8 cellular contexts compared by ENCODE assay signal in the genomic region with DNA sequence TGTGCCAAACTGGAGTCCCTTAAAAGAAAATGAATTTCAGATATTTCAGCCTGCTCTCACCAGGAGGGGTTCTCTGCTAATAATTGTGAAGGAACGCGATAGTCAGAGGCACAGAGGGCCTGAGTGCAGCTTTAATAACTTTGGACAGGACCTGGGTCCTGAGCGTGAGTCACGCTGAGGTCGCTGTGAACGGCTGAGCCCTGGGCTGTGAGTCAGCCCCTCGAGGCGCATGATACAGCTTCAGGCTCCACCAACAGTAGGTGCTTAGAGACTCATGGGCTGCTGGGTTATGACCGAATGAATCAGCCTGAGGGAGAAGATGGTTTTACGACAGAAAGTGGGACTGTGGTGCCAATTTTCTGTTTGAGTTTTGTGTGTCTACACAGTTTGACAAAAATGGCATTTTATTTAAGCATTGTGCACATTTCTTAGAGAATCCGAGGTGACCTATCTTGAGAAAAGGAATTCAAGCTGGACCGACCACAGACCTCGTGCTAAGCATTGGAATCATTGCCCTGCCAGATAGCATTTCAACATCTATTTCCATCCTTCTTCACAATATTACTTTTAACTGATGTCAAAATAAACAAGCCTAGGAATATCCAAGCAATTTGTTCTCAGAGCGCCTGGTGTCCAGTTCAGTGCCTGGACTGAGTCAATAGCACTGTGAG.
DNase-seq lines count a peak whose midpoint lies in the region; ATAC-seq and TF ChIP-seq lines count a peak whose summit lies in the region.

No MANE protein-coding gene starts in this region.

- no peaks in the 10 kb centered on the region for H3K4me1 ChIP-seq in H9 (ENCODE audit: insufficient read depth, low read length)
- H3K4me1 ChIP-seq in adrenal gland (replicated peaks in 1 of 2) = no peaks in the 10 kb centered on the region
- no peaks in the 10 kb centered on the region for H3K4me1 ChIP-seq in smooth muscle cell (ENCODE audit: low read depth)
- no peaks in the 10 kb centered on the region for H3K4me1 ChIP-seq in HAP-1
- no peaks in the 10 kb centered on the region for H3K4me1 ChIP-seq in effector memory CD4-positive, alpha-beta T cell (ENCODE audit: control insufficient read depth, insufficient read depth, low read length, poor library complexity, severe bottlenecking)

- H3K79me2 ChIP-seq in H9 (ENCODE audit: insufficient read depth, low read length) = no peaks in the 10 kb centered on the region
- H3K79me2 ChIP-seq in smooth muscle cell (ENCODE audit: low read depth) = no peaks in the 10 kb centered on the region

- H2BK12ac ChIP-seq in H9 (ENCODE audit: insufficient read length, low read depth, low read length) = no peak overlapping the region

- DNase-seq in H9 (no peak), adrenal gland (peak; percentile 82 to 96 (median 94)), left ventricle myocardium superior (peak; percentile 83), smooth muscle cell (lab: John Stamatoyannopoulos, UW; ENCODE audit: unreplicated experiment) (peak; percentile 34), HAP-1 (ENCODE audit: low spot score in 2 of 2) (no peak), NCI-H2227 treated with DMSO at 0.1 percent for 48 hours (lab: John Stamatoyannopoulos, UW) (no peak), SHP77 treated with DMSO at 0.1 percent for 48 hours (lab: John Stamatoyannopoulos, UW) (no peak)
- DNase-seq in effector memory CD4-positive, alpha-beta T cell = no peak

- no peak overlapping the region for H3K56ac ChIP-seq in H9 (ENCODE audit: insufficient read length, low read depth, low read length)

- TF ChIP-seq CTCF in H9 (conservative IDR thresholded peaks at IDR 0.05) = no peak
- peak in 1 of 6 experiments; percentile 5 for TF ChIP-seq CTCF in adrenal gland (IDR thresholded peaks at IDR 0.05)
- TF ChIP-seq CTCF in smooth muscle cell (IDR thresholded peaks at IDR 0.05; ENCODE audit: borderline replicate concordance, insufficient read depth, poor library complexity, severe bottlenecking) = no peak

- H3K4ac ChIP-seq in H9 (ENCODE audit: low read depth, low read length) = no peak overlapping the region

- no peak overlapping the region for H2AFZ ChIP-seq in H9 (ENCODE audit: low read length)
- H2AFZ ChIP-seq in smooth muscle cell (ENCODE audit: low read depth) = no peak overlapping the region

- H4K5ac ChIP-seq in H9 (ENCODE audit: insufficient read length, low read depth, low read length) = no peak overlapping the region

- H3K9ac ChIP-seq in H9 (ENCODE audit: extremely low read depth, insufficient read length, low read length) (no peak overlapping the region), smooth muscle cell (ENCODE audit: low read depth) (peak overlapping the region; percentile 47)

- H3K18ac ChIP-seq in H9 (ENCODE audit: insufficient read length, low read depth, low read length) = no peak overlapping the region

- no peak overlapping the region for H3T11ph ChIP-seq in H9 (ENCODE audit: low read length)

- H3K27ac ChIP-seq in H9 (ENCODE audit: insufficient read length, low read depth, low read length) = no peak overlapping the region
- H3K27ac ChIP-seq in adrenal gland = peak overlapping the region in 4 of 5 donors; percentile 14 to 82 (median 48)
- peak overlapping the region; percentile 86 for H3K27ac ChIP-seq in smooth muscle cell (ENCODE audit: low read depth)
- no peak overlapping the region for H3K27ac ChIP-seq in effector memory CD4-positive, alpha-beta T cell (ENCODE audit: insufficient read depth, low read length, poor library complexity, severe bottlenecking)

- no peaks in the 10 kb centered on the region for H3K27me3 Mint-ChIP-seq in H9 (ENCODE audit: low read depth)

- peaks cover 0 to 4% (median 0%) of the 10 kb centered on the region in 3 experiments; a peak in 2 of 7 replicates for H3K36me3 Mint-ChIP-seq in H9 (ENCODE audit: insufficient read depth in 1 of 3, low read depth in 3 of 3)

- in situ Hi-C loops in HAP-1 (cut with MboI; ENCODE audit: low sequenced_read_pairs) = no loop called here

- peaks cover 0 to 3% of the 10 kb centered on the region in 2 experiments; a peak in 1 of 4 replicates for H3K4me1 Mint-ChIP-seq in H9

- no peaks in the 10 kb centered on the region for H3K27me3 ChIP-seq in H9 (ENCODE audit: insufficient read depth, low read length)
- H3K27me3 ChIP-seq in adrenal gland = no peaks in the 10 kb centered on the region
- no peaks in the 10 kb centered on the region for H3K27me3 ChIP-seq in smooth muscle cell (ENCODE audit: low read depth)
- H3K27me3 ChIP-seq in HAP-1 (ENCODE audit: low read depth) = no peaks in the 10 kb centered on the region
- H3K27me3 ChIP-seq in effector memory CD4-positive, alpha-beta T cell (replicated peaks; ENCODE audit: control insufficient read depth, insufficient read depth, low read length, poor library complexity, severe bottlenecking) = no peaks in the 10 kb centered on the region

- H3K9me3 ChIP-seq in H9 (ENCODE audit: control insufficient read depth, low read depth, low read length) (no peaks in the 10 kb centered on the region), adrenal gland (replicated peaks in 1 of 3) (no peaks in the 10 kb centered on the region), smooth muscle cell (replicated peaks; ENCODE audit: low read depth) (no peaks in the 10 kb centered on the region), HAP-1 (no peaks in the 10 kb centered on the region)
- no peaks in the 10 kb centered on the region for H3K9me3 ChIP-seq in effector memory CD4-positive, alpha-beta T cell (ENCODE audit: control insufficient read depth, low read length)

- peak; percentile 95 for ATAC-seq in left ventricle myocardium superior

- no CpG with 5 or more reads among the region's 14 CpGs for WGBS in H9 (ENCODE audit: extremely low coverage, insufficient read length, low lambda C conversion rate)
- 34 to 58% (median 45%) methylated on average over 12 to 14 of the region's 14 CpGs for WGBS in adrenal gland, 4 donors
- 15% methylated on average over 14 of the region's 14 CpGs for WGBS in smooth muscle cell (ENCODE audit: low lambda C conversion rate)

- peak in 1 of 2 donors; percentile 16 for TF ChIP-seq POLR2A in adrenal gland (IDR thresholded peaks at IDR 0.05)

- no peaks in the 10 kb centered on the region for H4K20me1 ChIP-seq in H9 (ENCODE audit: control insufficient read depth, insufficient read depth, insufficient read length)
- H4K20me1 ChIP-seq in smooth muscle cell (ENCODE audit: low read depth) = no peaks in the 10 kb centered on the region

- H3K4me2 ChIP-seq in H9 (ENCODE audit: insufficient read depth, insufficient read length, low read length) = no peak overlapping the region
- peak overlapping the region; percentile 19 for H3K4me2 ChIP-seq in smooth muscle cell

- peak overlapping the region; percentile 60 for H4K8ac ChIP-seq in H9 (replicated peaks; ENCODE audit: insufficient read length, low read depth, low read length)

- peaks cover 8% of the 10 kb centered on the region for H3F3A ChIP-seq in smooth muscle cell (ENCODE audit: low read depth)

- no peak overlapping the region for H4K91ac ChIP-seq in H9 (ENCODE audit: insufficient read length, low read depth, low read length)

- H2BK120ac ChIP-seq in H9 (ENCODE audit: low read depth, low read length, poor library complexity, severe bottlenecking) = no peak overlapping the region

- no peak overlapping the region for H3K4me3 ChIP-seq in adrenal gland
- H3K4me3 ChIP-seq in smooth muscle cell = no peak overlapping the region
- no peak overlapping the region for H3K4me3 ChIP-seq in HAP-1
- no peak overlapping the region for H3K4me3 ChIP-seq in effector memory CD4-positive, alpha-beta T cell (ENCODE audit: insufficient read depth, low read depth, low read length, poor library complexity, severe bottlenecking)

- H2BK20ac ChIP-seq in H9 (ENCODE audit: low read depth, low read length, poor library complexity, severe bottlenecking) = no peak overlapping the region

- H3K23me2 ChIP-seq in H9 (ENCODE audit: insufficient read length, low read depth, low read length, poor library complexity, severe bottlenecking) = no peaks in the 10 kb centered on the region

- H3K36me3 ChIP-seq in adrenal gland (replicated peaks in 1 of 2) = no peaks in the 10 kb centered on the region
- no peaks in the 10 kb centered on the region for H3K36me3 ChIP-seq in smooth muscle cell (ENCODE audit: low read depth)
- no peaks in the 10 kb centered on the region for H3K36me3 ChIP-seq in HAP-1 (replicated peaks)
- no peaks in the 10 kb centered on the region for H3K36me3 ChIP-seq in effector memory CD4-positive, alpha-beta T cell (ENCODE audit: control insufficient read depth, insufficient read depth, low read length)

- no peak overlapping the region for H2AK5ac ChIP-seq in H9 (ENCODE audit: insufficient read length, low read length)

- intact Hi-C loops in adrenal gland (cut with DNase I) (no loop called here), left ventricle myocardium superior (cut with micrococcal nuclease) (no loop called here)

- H3K23ac ChIP-seq in H9 (ENCODE audit: insufficient read length, low read depth, low read length) = no peak overlapping the region

- no peak overlapping the region for H2BK5ac ChIP-seq in H9 (ENCODE audit: insufficient read length, low read length)

- no peaks in the 10 kb centered on the region for H3K79me1 ChIP-seq in H9 (ENCODE audit: insufficient read depth, low read depth, low read length, poor library complexity, severe bottlenecking)

- H3K9me3 Mint-ChIP-seq in H9 = no peaks in the 10 kb centered on the region

- H2BK15ac ChIP-seq in H9 (ENCODE audit: low read depth, low read length) = no peak overlapping the region

- H3K27ac Mint-ChIP-seq in H9 = no peak overlapping the region

- no peak overlapping the region for H3K4me3 Mint-ChIP-seq in H9

- no peak overlapping the region for H3K14ac ChIP-seq in H9 (ENCODE audit: insufficient read depth, low read length)

Comparison
In these comparisons a context has a peak if more than half of its experiments do, and no peak if none do; other contexts are left out.
1. DNase-seq: peak in adrenal gland (7 of 7), left ventricle myocardium superior (single experiment) and smooth muscle cell (single experiment); none in H9 (single experiment), HAP-1 (0 of 2), NCI-H2227 treated with DMSO at 0.1 percent for 48 hours (single experiment), SHP77 treated with DMSO at 0.1 percent for 48 hours (single experiment) and effector memory CD4-positive, alpha-beta T cell (0 of 3).
2. H3K27ac ChIP-seq: peak in adrenal gland (4 of 5) and smooth muscle cell (single experiment); none in H9 (single experiment) and effector memory CD4-positive, alpha-beta T cell (single experiment).